ENCODE assay signal across 12 cellular contexts in genomic region chr7:116025098-116025809, GRCh38. TPM values are rescaled to one million over a fixed set of nuclear protein-coding genes. Genes with fewer than 3 reads are reported as not detected.
A peak's percentile ranks its signal among the peaks of the same experiment; 100 is the strongest.
DNase-seq lines count a peak whose midpoint lies in the region; ATAC-seq and TF ChIP-seq lines count a peak whose summit lies in the region.
"Had no signal": no experiment of that assay in that cellular context is flagged by ENCODE, and none has a peak within 500 bp of the region (broad histone marks: within the 10 kb centered on the region; RNA-seq: fewer than 3 reads in every experiment).

No MANE protein-coding gene starts in this region.

- H3K27ac ChIP-seq in heart left ventricle (peak overlapping the region in 1 of 12 donors; percentile 78), left ventricle myocardium inferior (replicated peaks) (no peak overlapping the region), thyroid gland (peak overlapping the region in 1 of 3 donors; percentile 41)

- no peak overlapping the region for H3K4me3 ChIP-seq in heart left ventricle
- H3K4me3 ChIP-seq in left ventricle myocardium inferior = no peak overlapping the region
- H3K4me3 ChIP-seq in astrocyte of the spinal cord (ENCODE audit: low read depth, low read length) = no peak overlapping the region
- H3K4me3 ChIP-seq in kidney epithelial cell (ENCODE audit: low read depth, low read length) = no peak overlapping the region
- no peak overlapping the region for H3K4me3 ChIP-seq in thyroid gland (replicated peaks in 1 of 3)

- intact Hi-C loops in heart left ventricle (cut with DNase I) = no loop called here
- intact Hi-C loops in left ventricle myocardium inferior (cut with micrococcal nuclease) = no loop called here
- intact Hi-C loops in thyroid gland (cut with DNase I) = no loop called here

- TF ChIP-seq CTCF in heart left ventricle (IDR thresholded peaks at IDR 0.05) = no peak
- TF ChIP-seq CTCF in left ventricle myocardium inferior (IDR thresholded peaks at IDR 0.05; ENCODE audit: borderline replicate concordance) = no peak
- no peak for TF ChIP-seq CTCF in astrocyte of the spinal cord (IDR thresholded peaks at IDR 0.05; ENCODE audit: low read depth, low read length)
- no peak for TF ChIP-seq CTCF in kidney epithelial cell (IDR thresholded peaks at IDR 0.05; ENCODE audit: insufficient read depth, low read length, poor library complexity, severe bottlenecking)
- TF ChIP-seq CTCF in thyroid gland (IDR thresholded peaks at IDR 0.05) = no peak

- H3K36me3 ChIP-seq in heart left ventricle (no peaks in the 10 kb centered on the region), left ventricle myocardium inferior (no peaks in the 10 kb centered on the region), kidney epithelial cell (ENCODE audit: control insufficient read depth, insufficient read depth, low read length) (no peaks in the 10 kb centered on the region), thyroid gland (no peaks in the 10 kb centered on the region)

- H3K27me3 ChIP-seq in heart left ventricle = no peaks in the 10 kb centered on the region
- no peaks in the 10 kb centered on the region for H3K27me3 ChIP-seq in left ventricle myocardium inferior (ENCODE audit: low read depth)
- no peaks in the 10 kb centered on the region for H3K27me3 ChIP-seq in kidney epithelial cell (ENCODE audit: control insufficient read depth, insufficient read depth, low read length)
- H3K27me3 ChIP-seq in thyroid gland = no peaks in the 10 kb centered on the region

- ATAC-seq in heart left ventricle (peak; percentile 26 to 68 (median 42)), SK-N-SH treated with all-trans-retinoic acid at 6 μM for 48 hours (no peak)
- ATAC-seq: activated naive CD4-positive, alpha-beta T cell treated with anti-CD3 and anti-CD28 coated beads, Interleukin-2, amount 50 U/mL, for 72 hours had no signal

- DNase-seq in heart left ventricle (no peak), left ventricle myocardium inferior (no peak), astrocyte of the spinal cord (ENCODE audit: low read depth, low spot score) (peak; percentile 8), kidney epithelial cell (ENCODE audit: low read depth) (peak; percentile 16), NCI-H1436 treated with DMSO at 0.1 percent for 48 hours (lab: John Stamatoyannopoulos, UW) (no peak), thyroid gland (no peak), NCI-H748 treated with DMSO at 0.1 percent for 48 hours (lab: John Stamatoyannopoulos, UW) (no peak)
- DNase-seq: activated CD4-positive, alpha-beta memory T cell treated with anti-CD3 and anti-CD28 coated beads, Interleukin-2, amount 10 ng/mL, durations not matched to agents 7 days and 5 days; EL; NCI-H774 had no signal

- H3K9me3 ChIP-seq in heart left ventricle (no peaks in the 10 kb centered on the region), left ventricle myocardium inferior (replicated peaks) (no peaks in the 10 kb centered on the region), thyroid gland (no peaks in the 10 kb centered on the region)

- peaks cover 0 to 17% (median 0%) of the 10 kb centered on the region in 12 donors for H3K4me1 ChIP-seq in heart left ventricle
- H3K4me1 ChIP-seq in left ventricle myocardium inferior = no peaks in the 10 kb centered on the region
- H3K4me1 ChIP-seq in thyroid gland = peaks cover 0 to 7% of the 10 kb centered on the region in 2 donors

- in situ Hi-C loops in astrocyte of the spinal cord (cut with HindIII; ENCODE audit: low sequenced_read_pairs) = no loop called here

- no peak for TF ChIP-seq POLR2A in heart left ventricle (IDR thresholded peaks at IDR 0.05)
- TF ChIP-seq POLR2A in thyroid gland (IDR thresholded peaks at IDR 0.05) = no peak

TF ChIP-seq in SK-N-SH treated with all-trans-retinoic acid at 6 μM for 48 hours, 23 proteins besides CTCF, POLR2A, EP300 and RAD21:
- TF ChIP-seq ESRRG (CRISPR knock-in tag; IDR thresholded peaks at IDR 0.05) = no peak
- no peak for TF ChIP-seq TOX (CRISPR knock-in tag; IDR thresholded peaks at IDR 0.05; ENCODE audit: borderline replicate concordance)
- TF ChIP-seq ZNF8 (CRISPR knock-in tag; IDR thresholded peaks at IDR 0.05) = no peak
- TF ChIP-seq ZNF70 (CRISPR knock-in tag; IDR thresholded peaks at IDR 0.05) = no peak
- no peak for TF ChIP-seq POU6F1 (CRISPR knock-in tag; IDR thresholded peaks at IDR 0.05; ENCODE audit: borderline replicate concordance, low read depth)
- no peak for TF ChIP-seq TSHZ2 (CRISPR knock-in tag; IDR thresholded peaks at IDR 0.05)
- no peak for TF ChIP-seq OSR1 (CRISPR knock-in tag; IDR thresholded peaks at IDR 0.05)
- TF ChIP-seq ZFP3 (CRISPR knock-in tag; IDR thresholded peaks at IDR 0.05) = no peak
- no peak for TF ChIP-seq BACH2 (CRISPR knock-in tag; IDR thresholded peaks at IDR 0.05; ENCODE audit: borderline replicate concordance)
- TF ChIP-seq ARNTL (CRISPR knock-in tag; IDR thresholded peaks at IDR 0.05; ENCODE audit: borderline replicate concordance, low read depth) = no peak
- no peak for TF ChIP-seq PATZ1 (CRISPR knock-in tag; IDR thresholded peaks at IDR 0.05; ENCODE audit: borderline replicate concordance)

RNA-seq across cellular contexts. Expression of gene TFEC, which starts 5.3 kb away (rescaled TPM):
- total RNA-seq in heart left ventricle (10 to 100 TPM in 1 of 9 donors, 1 to 10 TPM in 4, under 1 TPM in 4; 0.47 to 15.4 (median 1.2) TPM), left ventricle myocardium inferior (1.7 TPM), kidney epithelial cell (0.04 TPM in 1 of 2 replicates, not detected in the other), thyroid gland (1 to 10 TPM; 1.4 to 5.0 (median 2.5) TPM)
- under 1 TPM; 0.42 to 0.46 TPM for polyA plus RNA-seq in heart left ventricle
- total RNA-seq: activated naive CD4-positive, alpha-beta T cell treated with anti-CD3 and anti-CD28 coated beads, Interleukin-2, amount 50 U/mL, for 72 hours had no signal

Comparison
In these comparisons a context has a peak if more than half of its experiments do, and no peak if none do; other contexts are left out.
1. DNase-seq: peak in astrocyte of the spinal cord (single experiment) and kidney epithelial cell (single experiment); none in heart left ventricle (0 of 5), left ventricle myocardium inferior (single experiment), NCI-H1436 treated with DMSO at 0.1 percent for 48 hours (single experiment), thyroid gland (0 of 2) and NCI-H748 treated with DMSO at 0.1 percent for 48 hours (single experiment).